ENCODE assay signal across 1 cellular context in the genomic region with DNA sequence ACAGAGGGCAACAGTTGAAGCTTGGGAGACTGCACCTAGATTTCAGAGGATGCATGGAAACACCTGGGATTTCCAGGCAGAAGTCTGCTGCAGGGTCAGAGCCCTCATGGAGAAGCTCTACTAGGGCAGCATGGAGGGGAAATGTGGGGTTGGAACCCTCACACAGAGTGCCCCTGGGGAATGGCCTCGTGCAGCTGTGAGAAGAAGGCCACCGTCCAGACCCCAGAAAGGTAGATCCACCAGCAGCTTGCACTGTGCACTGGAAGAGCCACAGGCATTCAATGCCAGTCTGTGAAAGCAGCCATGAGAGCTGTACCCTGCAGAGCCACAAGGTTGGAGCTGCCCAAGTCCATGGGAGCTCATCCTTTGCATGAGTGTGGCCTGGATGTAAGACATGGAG.
TF ChIP-seq lines count a peak whose summit lies in the region.

No MANE protein-coding gene starts in this region.

TF ChIP-seq in GM23338, 12 proteins besides CTCF, POLR2A, EP300 and RAD21 (continued from another document):
- TF ChIP-seq ZNF462 (CRISPR knock-in tag; IDR thresholded peaks at IDR 0.05) (no peak), ETS1 (IDR thresholded peaks at IDR 0.05) (no peak), EZH2phosphoT487 (IDR thresholded peaks at IDR 0.05; ENCODE audit: unreplicated experiment) (no peak), ZNF114 (CRISPR knock-in tag; IDR thresholded peaks at IDR 0.05) (no peak), NANOG (IDR thresholded peaks at IDR 0.05; ENCODE audit: borderline replicate concordance) (no peak)
- TF ChIP-seq, protein P1, sequence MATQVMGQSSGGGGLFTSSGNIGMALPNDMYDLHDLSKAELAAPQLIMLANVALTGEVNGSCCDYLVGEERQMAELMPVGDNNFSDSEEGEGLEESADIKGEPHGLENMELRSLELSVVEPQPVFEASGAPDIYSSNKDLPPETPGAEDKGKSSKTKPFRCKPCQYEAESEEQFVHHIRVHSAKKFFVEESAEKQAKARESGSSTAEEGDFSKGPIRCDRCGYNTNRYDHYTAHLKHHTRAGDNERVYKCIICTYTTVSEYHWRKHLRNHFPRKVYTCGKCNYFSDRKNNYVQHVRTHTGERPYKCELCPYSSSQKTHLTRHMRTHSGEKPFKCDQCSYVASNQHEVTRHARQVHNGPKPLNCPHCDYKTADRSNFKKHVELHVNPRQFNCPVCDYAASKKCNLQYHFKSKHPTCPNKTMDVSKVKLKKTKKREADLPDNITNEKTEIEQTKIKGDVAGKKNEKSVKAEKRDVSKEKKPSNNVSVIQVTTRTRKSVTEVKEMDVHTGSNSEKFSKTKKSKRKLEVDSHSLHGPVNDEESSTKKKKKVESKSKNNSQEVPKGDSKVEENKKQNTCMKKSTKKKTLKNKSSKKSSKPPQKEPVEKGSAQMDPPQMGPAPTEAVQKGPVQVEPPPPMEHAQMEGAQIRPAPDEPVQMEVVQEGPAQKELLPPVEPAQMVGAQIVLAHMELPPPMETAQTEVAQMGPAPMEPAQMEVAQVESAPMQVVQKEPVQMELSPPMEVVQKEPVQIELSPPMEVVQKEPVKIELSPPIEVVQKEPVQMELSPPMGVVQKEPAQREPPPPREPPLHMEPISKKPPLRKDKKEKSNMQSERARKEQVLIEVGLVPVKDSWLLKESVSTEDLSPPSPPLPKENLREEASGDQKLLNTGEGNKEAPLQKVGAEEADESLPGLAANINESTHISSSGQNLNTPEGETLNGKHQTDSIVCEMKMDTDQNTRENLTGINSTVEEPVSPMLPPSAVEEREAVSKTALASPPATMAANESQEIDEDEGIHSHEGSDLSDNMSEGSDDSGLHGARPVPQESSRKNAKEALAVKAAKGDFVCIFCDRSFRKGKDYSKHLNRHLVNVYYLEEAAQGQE (IDR thresholded peaks at IDR 0.05; ENCODE audit: unreplicated experiment), result no peak
